Comparison of ENCODE assay signal across 10 cellular contexts in the genomic region with DNA sequence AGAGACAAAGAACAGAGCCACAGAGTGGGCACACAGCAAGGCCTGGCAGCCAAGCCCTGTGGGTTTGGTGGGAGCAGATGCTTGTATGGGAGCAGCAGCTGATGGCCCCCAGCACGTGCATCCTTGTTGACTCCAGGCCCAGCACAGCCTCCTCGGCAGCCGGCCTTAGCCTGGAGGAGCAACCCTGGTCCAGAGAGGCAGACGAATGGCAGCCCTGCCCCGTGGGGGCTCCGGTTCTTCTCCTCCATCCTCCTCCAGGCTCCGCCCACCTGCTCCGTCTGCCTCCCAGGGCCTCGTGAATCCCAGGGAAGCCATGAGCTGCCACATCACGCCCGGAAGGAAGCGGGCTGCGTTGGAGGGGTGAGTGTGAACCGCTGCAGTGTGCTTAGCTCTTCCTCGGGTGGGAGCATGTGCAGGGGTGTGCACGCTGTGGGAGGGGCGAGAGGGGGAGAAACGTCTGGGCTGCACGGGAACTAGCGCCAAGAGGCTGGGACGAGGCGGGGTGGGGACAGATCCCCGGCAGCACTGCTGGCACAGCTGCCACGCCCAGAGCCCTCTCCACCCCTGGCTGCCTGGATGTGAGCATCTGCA. TPM values are rescaled to one million over a fixed set of nuclear protein-coding genes. Genes with fewer than 3 reads are reported as not detected.
DNase-seq lines count a peak whose midpoint lies in the region; ATAC-seq lines count a peak whose summit lies in the region.
"Had no signal": no experiment of that assay in that cellular context is flagged by ENCODE, and none has a peak within 500 bp of the region (broad histone marks: within the 10 kb centered on the region; RNA-seq: fewer than 3 reads in every experiment).

No MANE protein-coding gene starts in this region.

- peaks cover 16% of the 10 kb centered on the region for H3K36me3 Mint-ChIP-seq in central memory CD8-positive, alpha-beta T cell (ENCODE audit: insufficient read depth)
- H3K36me3 Mint-ChIP-seq in natural killer cell treated with Interleukin-12 subunit alpha and Interleukin-12 subunit beta and Interleukin-15 and Interleukin-18, amount 100 ng/mL, for 72 hours, result no peaks in the 10 kb centered on the region

- H3K4me1 Mint-ChIP-seq in central memory CD8-positive, alpha-beta T cell, result peaks cover 47% of the 10 kb centered on the region
- peaks cover 19 to 29% of the 10 kb centered on the region in 2 donors for H3K4me1 Mint-ChIP-seq in natural killer cell treated with Interleukin-12 subunit alpha and Interleukin-12 subunit beta and Interleukin-15 and Interleukin-18, amount 100 ng/mL, for 72 hours (ENCODE audit: low read depth in 2 of 2)

- H3K4me3 ChIP-seq in Jurkat, Clone E6-1 (ENCODE audit: low read length), result peak overlapping the region; percentile 11; the same call in 1 of the 2 replicates
- H3K4me3 ChIP-seq: tibial nerve had no signal

- DNase-seq in CD1c-positive myeloid dendritic cell (ENCODE audit: extremely low spot score), result peak; percentile 10
- peak; percentile 69 for DNase-seq in Jurkat, Clone E6-1 (ENCODE audit: low read depth, low spot score)
- no peak for DNase-seq in central memory CD8-positive, alpha-beta T cell (ENCODE audit: low spot score in 2 of 2)
- no peak for DNase-seq in natural killer cell treated with Interleukin-12 subunit alpha and Interleukin-12 subunit beta and Interleukin-15 and Interleukin-18, amount 100 ng/mL, for 72 hours (ENCODE audit: low spot score)
- no peak for DNase-seq in COLO829 (ENCODE audit: low spot score)
- DNase-seq: activated B cell treated with CpG ODN at 0.5 μM for 24 hours had no signal

- ATAC-seq in central memory CD8-positive, alpha-beta T cell (replicated peaks; ENCODE audit: extremely low read depth, poor library complexity, severe bottlenecking), result no peak
- no peak for ATAC-seq in natural killer cell treated with Interleukin-12 subunit alpha and Interleukin-12 subunit beta and Interleukin-15 and Interleukin-18, amount 100 ng/mL, for 72 hours
- no peak for ATAC-seq in HG02885 (IDR thresholded peaks at IDR 0.05; ENCODE audit: poor library complexity, unreplicated experiment)
- ATAC-seq in HG03520 (IDR thresholded peaks at IDR 0.05; ENCODE audit: unreplicated experiment), result no peak
- ATAC-seq in HG02884 (IDR thresholded peaks at IDR 0.05; ENCODE audit: unreplicated experiment), result no peak

- no peaks in the 10 kb centered on the region for H3K9me3 Mint-ChIP-seq in central memory CD8-positive, alpha-beta T cell
- H3K9me3 Mint-ChIP-seq in natural killer cell treated with Interleukin-12 subunit alpha and Interleukin-12 subunit beta and Interleukin-15 and Interleukin-18, amount 100 ng/mL, for 72 hours, result no peaks in the 10 kb centered on the region
- H3K9me3 Mint-ChIP-seq: activated B cell treated with CpG ODN at 0.5 μM for 24 hours had no signal

- peak overlapping the region; percentile 16 for H3K4me3 Mint-ChIP-seq in central memory CD8-positive, alpha-beta T cell
- peak overlapping the region; percentile 2 for H3K4me3 Mint-ChIP-seq in natural killer cell treated with Interleukin-12 subunit alpha and Interleukin-12 subunit beta and Interleukin-15 and Interleukin-18, amount 100 ng/mL, for 72 hours
- H3K4me3 Mint-ChIP-seq: activated B cell treated with CpG ODN at 0.5 μM for 24 hours had no signal

- H3K27me3 Mint-ChIP-seq in central memory CD8-positive, alpha-beta T cell, result peaks cover 10% of the 10 kb centered on the region
- peaks cover 12 to 17% of the 10 kb centered on the region in 2 donors for H3K27me3 Mint-ChIP-seq in natural killer cell treated with Interleukin-12 subunit alpha and Interleukin-12 subunit beta and Interleukin-15 and Interleukin-18, amount 100 ng/mL, for 72 hours

- peak overlapping the region; percentile 11 for H3K27ac Mint-ChIP-seq in central memory CD8-positive, alpha-beta T cell (ENCODE audit: low read depth)
- H3K27ac Mint-ChIP-seq in natural killer cell treated with Interleukin-12 subunit alpha and Interleukin-12 subunit beta and Interleukin-15 and Interleukin-18, amount 100 ng/mL, for 72 hours, result no peak overlapping the region
- H3K27ac Mint-ChIP-seq: activated B cell treated with CpG ODN at 0.5 μM for 24 hours had no signal

RNA-seq across cellular contexts. Expression of gene JAM3, which starts 36.3 kb away (rescaled TPM):
- polyA plus RNA-seq in Jurkat, Clone E6-1 (2012; ENCODE audit: insufficient read depth, insufficient read length), result 42.8 TPM
- 1 to 10 TPM; 2.9 to 5.7 TPM for total RNA-seq in natural killer cell treated with Interleukin-12 subunit alpha and Interleukin-12 subunit beta and Interleukin-15 and Interleukin-18, amount 100 ng/mL, for 72 hours

Comparison
In these comparisons a context has a peak if more than half of its experiments do, and no peak if none do; other contexts are left out.
1. DNase-seq: peak in CD1c-positive myeloid dendritic cell (single experiment) and Jurkat, Clone E6-1 (single experiment); none in central memory CD8-positive, alpha-beta T cell (0 of 2), natural killer cell treated with Interleukin-12 subunit alpha and Interleukin-12 subunit beta and Interleukin-15 and Interleukin-18, amount 100 ng/mL, for 72 hours (single experiment) and COLO829 (single experiment).